Comparison of ENCODE assay signal across 18 cellular contexts in genomic region chr14:101007765-101008164, GRCh38.
A peak's percentile ranks its signal among the peaks of the same experiment; 100 is the strongest.
DNase-seq lines count a peak whose midpoint lies in the region; ATAC-seq, FAIRE-seq and TF ChIP-seq lines count a peak whose summit lies in the region.
"Had no signal": no experiment of that assay in that cellular context is flagged by ENCODE, and none has a peak within 500 bp of the region (broad histone marks: within the 10 kb centered on the region; RNA-seq: fewer than 3 reads in every experiment).

No MANE protein-coding gene starts in this region.

- CTCF ChIA-PET in CD4-positive, alpha-beta T cell (lab: Charles Lee): no interaction called here

- H3K4me3 ChIP-seq in endodermal cell (ENCODE audit: low read length): no peak overlapping the region
- no peak overlapping the region for H3K4me3 ChIP-seq in neuronal stem cell (ENCODE audit: low read length in 2 of 2)
- H3K4me3 ChIP-seq: BLaER1, HAP-1 had no signal

- POLR2A ChIA-PET in CD4-positive, alpha-beta T cell (lab: Charles Lee): no interaction called here

- no peaks in the 10 kb centered on the region for H3K79me1 ChIP-seq in neuronal stem cell (ENCODE audit: low read depth, low read length)

- H3K18ac ChIP-seq in neuronal stem cell (ENCODE audit: low read length): no peak overlapping the region

- no peak overlapping the region for H2BK120ac ChIP-seq in neuronal stem cell (ENCODE audit: low read depth, low read length)

- intact Hi-C loops in CD4-positive, alpha-beta T cell (cut with DNase I, micrococcal nuclease): no loop called here

- H2AFZ ChIP-seq in neuronal stem cell (ENCODE audit: low read length): no peak overlapping the region

- H3K23ac ChIP-seq in neuronal stem cell (ENCODE audit: low read depth, low read length, poor library complexity): no peak overlapping the region

- H3K4me1 ChIP-seq in endodermal cell (ENCODE audit: control insufficient read depth, insufficient read depth, low read length) (no peaks in the 10 kb centered on the region), neuronal stem cell (ENCODE audit: control insufficient read depth in 2 of 2, insufficient read depth in 1 of 2, low read depth in 1 of 2, low read length in 2 of 2) (peaks cover 0 to 2% of the 10 kb centered on the region in 2 donors)
- H3K4me1 ChIP-seq: HAP-1 had no signal

- H3K27me3 ChIP-seq in endodermal cell (ENCODE audit: control insufficient read depth, insufficient read depth, low read length, poor library complexity, severe bottlenecking) (no peaks in the 10 kb centered on the region), neuronal stem cell (ENCODE audit: control insufficient read depth in 3 of 3, insufficient read depth in 3 of 3, low read depth in 1 of 3, low read length in 3 of 3) (peaks cover 0 to 6% (median 0%) of the 10 kb centered on the region in 3 experiments)
- peaks cover 19% of the 10 kb centered on the region for H3K27me3 ChIP-seq in CD4-positive, alpha-beta T cell (ENCODE audit: control insufficient read depth, insufficient read depth, low read length)
- H3K27me3 ChIP-seq: BLaER1 had no signal

- H3K4me1 Mint-ChIP-seq in HFFc6 (ENCODE audit: low read depth) (peaks cover 53% of the 10 kb centered on the region), endodermal cell (no peaks in the 10 kb centered on the region)
- no peaks in the 10 kb centered on the region for H3K4me1 Mint-ChIP-seq in CD4-positive, alpha-beta T cell (ENCODE audit: low read depth)
- H3K4me1 Mint-ChIP-seq: IgD-negative memory B cell had no signal

- DNase-seq in HFFc6: no peak
- DNase-seq in endodermal cell: peak; percentile 24
- no peak for DNase-seq in neuronal stem cell (ENCODE audit: low spot score)
- DNase-seq in CD4-positive, alpha-beta T cell: no peak
- DNase-seq in urothelium cell line (ENCODE audit: low spot score): no peak
- DNase-seq: 8988T; Calu3; CD8-positive, alpha-beta T cell; DMS79 treated with DMSO at 0.1 percent for 48 hours; GF-D8; GOT3; KBM-7 had no signal

- H3K36me3 ChIP-seq in endodermal cell (ENCODE audit: control insufficient read depth, insufficient read depth, low read length) (no peaks in the 10 kb centered on the region), neuronal stem cell (replicated peaks in 1 of 2; ENCODE audit: control insufficient read depth in 2 of 2, insufficient read depth in 2 of 2, low read length in 2 of 2) (no peaks in the 10 kb centered on the region)
- H3K36me3 ChIP-seq: BLaER1, HAP-1 had no signal

- peak overlapping the region; percentile 43 for H4K8ac ChIP-seq in neuronal stem cell (ENCODE audit: low read depth, low read length)

- H3K27ac Mint-ChIP-seq in HFFc6 (peak overlapping the region; percentile 29; the same call in 1 of the 2 replicates), endodermal cell (no peak overlapping the region)
- H3K27ac Mint-ChIP-seq in CD4-positive, alpha-beta T cell: no peak overlapping the region
- H3K27ac Mint-ChIP-seq: CD8-positive, alpha-beta T cell had no signal

- peak overlapping the region; percentile 21 for H2AK5ac ChIP-seq in neuronal stem cell (ENCODE audit: low read depth, low read length)

- no peak for FAIRE-seq in urothelium cell line (lab: Jason Lieb, UNC)

- H3K36me3 Mint-ChIP-seq in HFFc6 (ENCODE audit: low read depth) (peaks cover 63% of the 10 kb centered on the region), endodermal cell (ENCODE audit: low read depth) (no peaks in the 10 kb centered on the region)
- H3K36me3 Mint-ChIP-seq in CD4-positive, alpha-beta T cell (ENCODE audit: low read depth): no peaks in the 10 kb centered on the region
- H3K36me3 Mint-ChIP-seq: CD8-positive, alpha-beta T cell; IgD-negative memory B cell had no signal

- H3K14ac ChIP-seq in neuronal stem cell (ENCODE audit: low read length): no peak overlapping the region

- H3K9me3 Mint-ChIP-seq in HFFc6 (peaks cover 19% of the 10 kb centered on the region), endodermal cell (peaks cover 10% of the 10 kb centered on the region)
- peaks cover 3% of the 10 kb centered on the region for H3K9me3 Mint-ChIP-seq in CD4-positive, alpha-beta T cell

- H4K91ac ChIP-seq in neuronal stem cell (ENCODE audit: low read depth, low read length, poor library complexity): no peak overlapping the region

- no peak overlapping the region for H3K4me2 ChIP-seq in neuronal stem cell (ENCODE audit: insufficient read depth, low read length, poor library complexity, severe bottlenecking)
- H3K4me2 ChIP-seq: BLaER1 had no signal

- H3K9ac ChIP-seq in endodermal cell (ENCODE audit: extremely low read depth, low read length, poor library complexity, severe bottlenecking) (no peak overlapping the region), neuronal stem cell (ENCODE audit: low read depth, low read length, poor library complexity) (peak overlapping the region; percentile 61)
- H3K9ac ChIP-seq: BLaER1 had no signal

- no peak overlapping the region for H2BK15ac ChIP-seq in neuronal stem cell (ENCODE audit: low read length)

- H2BK5ac ChIP-seq in neuronal stem cell (ENCODE audit: low read length): no peak overlapping the region

- TF ChIP-seq CTCF in HFFc6 (IDR thresholded peaks at IDR 0.05): no peak
- no peak for TF ChIP-seq CTCF in endodermal cell (conservative IDR thresholded peaks at IDR 0.05)
- no peak for TF ChIP-seq CTCF in CD4-positive, alpha-beta T cell (IDR thresholded peaks at IDR 0.05)

- no peak for ATAC-seq in CD4-positive, alpha-beta T cell (ENCODE audit: poor library complexity)
- ATAC-seq in GM18861 (IDR thresholded peaks at IDR 0.05; ENCODE audit: unreplicated experiment): no peak
- no peak for ATAC-seq in HG03432 (IDR thresholded peaks at IDR 0.05; ENCODE audit: unreplicated experiment)
- ATAC-seq: CD8-positive, alpha-beta T cell had no signal

- H3K9me3 ChIP-seq in endodermal cell (ENCODE audit: control insufficient read depth, low read length) (no peaks in the 10 kb centered on the region), neuronal stem cell (replicated peaks in 1 of 2; ENCODE audit: control insufficient read depth in 2 of 2, insufficient read depth in 1 of 2, low read depth in 1 of 2, low read length in 2 of 2) (peaks cover 0 to 6% of the 10 kb centered on the region in 2 donors)
- H3K9me3 ChIP-seq in CD4-positive, alpha-beta T cell (ENCODE audit: control insufficient read depth, low read length): no peaks in the 10 kb centered on the region
- H3K9me3 ChIP-seq: HAP-1 had no signal

- 78% methylated on average over 3 of the region's 4 CpGs; no CpG with 5 or more reads in 1 of the 2 experiments for WGBS in endodermal cell (ENCODE audit: insufficient coverage in 1 of 2, insufficient read length in 1 of 2), 2 experiments
- no CpG with 5 or more reads among the region's 4 CpGs for WGBS in neuronal stem cell (ENCODE audit: extremely low coverage in 2 of 2, insufficient read length in 2 of 2, insufficient replicate concordance in 1 of 2), 2 donors

- no peak overlapping the region for H2BK12ac ChIP-seq in neuronal stem cell (ENCODE audit: low read length)

- H3K4ac ChIP-seq in neuronal stem cell (ENCODE audit: low read length): no peak overlapping the region

- H3K27ac ChIP-seq in endodermal cell (ENCODE audit: low read depth, low read length) (no peak overlapping the region), neuronal stem cell (replicated peaks; ENCODE audit: low read length) (no peak overlapping the region)
- H3K27ac ChIP-seq in CD4-positive, alpha-beta T cell (ENCODE audit: low read depth, low read length): no peak overlapping the region
- H3K27ac ChIP-seq: BLaER1, HL-60 had no signal

- H3K4me3 Mint-ChIP-seq in HFFc6 (no peak overlapping the region), endodermal cell (no peak overlapping the region)
- H3K4me3 Mint-ChIP-seq in CD4-positive, alpha-beta T cell: no peak overlapping the region
- H3K4me3 Mint-ChIP-seq: CD8-positive, alpha-beta T cell; IgD-negative memory B cell had no signal

- H3K27me3 Mint-ChIP-seq in HFFc6 (ENCODE audit: insufficient read depth) (peaks cover 44% of the 10 kb centered on the region), endodermal cell (ENCODE audit: insufficient read depth) (peaks cover 6% of the 10 kb centered on the region)
- peaks cover 50% of the 10 kb centered on the region for H3K27me3 Mint-ChIP-seq in CD4-positive, alpha-beta T cell
